Comparison of ENCODE assay signal across 19 cellular contexts in genomic region chr16:83301966-83302365, GRCh38.
"Had no signal": no experiment of that assay in that cellular context is flagged by ENCODE, and none has a peak within 500 bp of the region (broad histone marks: within the 10 kb centered on the region; RNA-seq: fewer than 3 reads in every experiment).

No MANE protein-coding gene starts in this region.

- H3K4me3 Mint-ChIP-seq: naive thymus-derived CD8-positive, alpha-beta T cell had no signal

- ATAC-seq: naive thymus-derived CD8-positive, alpha-beta T cell; sciatic nerve had no signal

- H3K4me2 ChIP-seq: hepatocyte had no signal

- H3K36me3 Mint-ChIP-seq: naive thymus-derived CD8-positive, alpha-beta T cell had no signal

- H3K4me1 ChIP-seq: stomach, transverse colon had no signal

- H3K36me3 ChIP-seq: neutrophil, stomach, thoracic aorta, transverse colon had no signal

- H3K4me1 Mint-ChIP-seq: naive thymus-derived CD8-positive, alpha-beta T cell had no signal

- H3K79me2 ChIP-seq: hepatocyte had no signal

- H3K9me3 ChIP-seq: neutrophil, psoas muscle, stomach, thoracic aorta, transverse colon had no signal

- H3K27ac ChIP-seq: hepatocyte, neutrophil, psoas muscle, skin epidermis, stomach, thoracic aorta, transverse colon had no signal

- H2AFZ ChIP-seq: hepatocyte had no signal

- H3K27ac Mint-ChIP-seq: naive thymus-derived CD8-positive, alpha-beta T cell had no signal

- DNase-seq: caudate nucleus; cortex of kidney; erythroblast; foreskin melanocyte; head of caudate nucleus; mammary epithelial cell; naive thymus-derived CD8-positive, alpha-beta T cell; psoas muscle; retina; stimulated activated CD4-positive, alpha-beta T cell treated with anti-CD3 and anti-CD28 coated beads, Interleukin-12 subunit alpha, Interleukin-12 subunit beta, amount 100 ng/mL, for 4 hours; stimulated activated naive CD4-positive, alpha-beta T cell; stomach; substantia nigra; transverse colon had no signal

- H3K4me3 ChIP-seq: hepatocyte, psoas muscle, skin epidermis, stomach, thoracic aorta, transverse colon had no signal

- H3K27me3 ChIP-seq: neutrophil, transverse colon had no signal
